ENCODE assay signal across 25 cellular contexts in genomic region chrX:129125515-129125914, GRCh38.
"Had no signal": no experiment of that assay in that cellular context is flagged by ENCODE, and none has a peak within 500 bp of the region (broad histone marks: within the 10 kb centered on the region; RNA-seq: fewer than 3 reads in every experiment).

No MANE protein-coding gene starts in this region.

- H3K4me1 ChIP-seq: neural progenitor cell, parathyroid adenoma, psoas muscle, stomach, thyroid gland, tibial nerve, upper lobe of left lung, vagina had no signal

- FAIRE-seq: urothelium cell line had no signal

- H3K36me3 ChIP-seq: neural progenitor cell, ovary, stomach, thoracic aorta, thyroid gland, tibial nerve, upper lobe of left lung, vagina had no signal

- H3K9me3 ChIP-seq: ovary, psoas muscle, stomach, thoracic aorta, thyroid gland, tibial nerve, upper lobe of left lung, vagina had no signal

- DNase-seq: natural killer cell; occipital lobe; ovary; posterior cingulate gyrus; psoas muscle; right cardiac atrium; stimulated activated CD4-positive, alpha-beta T cell treated with anti-CD3 and anti-CD28 coated beads, Interleukin-15, amount 100 ng/mL, for 24 hours; stimulated activated CD4-positive, alpha-beta T cell treated with anti-CD3 and anti-CD28 coated beads, Interleukin-2, amount 100 ng/mL, for 24 hours; stimulated activated CD4-positive, alpha-beta T cell treated with anti-CD3 and anti-CD28 coated beads, Interleukin-2, amount 100 ng/mL, for 48 hours; stimulated activated CD4-positive, alpha-beta T cell treated with anti-CD3 and anti-CD28 coated beads, Interleukin-4, amount 100 ng/mL, for 24 hours; stimulated activated naive B cell treated with anti-CD40 and anti-IgM and Interleukin-4, amounts not matched to agents 10 μg/mL and 1 μg/mL and 100 μg/mL, for 72 hours; stimulated activated naive CD4-positive, alpha-beta T cell treated with Interleukin-2 at 50 U/mL for 16 hours; stomach; thyroid gland; trophoblast cell; upper lobe of left lung had no signal

- H3K27me3 ChIP-seq: neural progenitor cell, ovary, stomach, thyroid gland, tibial nerve, upper lobe of left lung, vagina had no signal

- H3K4me2 ChIP-seq: neural progenitor cell had no signal

- ATAC-seq: natural killer cell; psoas muscle; right cardiac atrium; sciatic nerve; stimulated activated effector memory CD8-positive, alpha-beta T cell treated with anti-CD3 and anti-CD28 coated beads, Interleukin-12 subunit alpha, Interleukin-12 subunit beta, amount 100 ng/mL, for 72 hours; stimulated activated naive B cell treated with anti-CD40 and anti-IgM and Interleukin-4, amounts not matched to agents 10 μg/mL and 1 μg/mL and 100 μg/mL, for 72 hours had no signal

- H3K4me3 ChIP-seq: neural progenitor cell, ovary, psoas muscle, skin epidermis, stomach, thoracic aorta, thyroid gland, tibial nerve, upper lobe of left lung, vagina had no signal

- H3K79me2 ChIP-seq: parathyroid adenoma had no signal

- H2AFZ ChIP-seq: neural progenitor cell, parathyroid adenoma had no signal

- H3K9ac ChIP-seq: neural progenitor cell, parathyroid adenoma had no signal

- H3K27ac ChIP-seq: neural progenitor cell, ovary, parathyroid adenoma, psoas muscle, skin epidermis, stomach, thoracic aorta, thyroid gland, tibial nerve, upper lobe of left lung, vagina had no signal
